8 cellular contexts compared by ENCODE assay signal in genomic region chr1:85576256-85576641, GRCh38. TPM values are rescaled to one million over a fixed set of nuclear protein-coding genes. Genes with fewer than 3 reads are reported as not detected.
A peak's percentile ranks its signal among the peaks of the same experiment; 100 is the strongest.
DNase-seq lines count a peak whose midpoint lies in the region; ATAC-seq and TF ChIP-seq lines count a peak whose summit lies in the region.

No MANE protein-coding gene starts in this region.

- H3K9me3 ChIP-seq in CD8-positive, alpha-beta memory T cell (ENCODE audit: low read length): no peaks in the 10 kb centered on the region
- no peaks in the 10 kb centered on the region for H3K9me3 ChIP-seq in RWPE2 (ENCODE audit: severe bottlenecking)

- no peak overlapping the region for H3K27ac Mint-ChIP-seq in CD8-positive, alpha-beta memory T cell

- H3K36me3 Mint-ChIP-seq in CD8-positive, alpha-beta memory T cell: no peaks in the 10 kb centered on the region

- CTCF ChIA-PET in CD8-positive, alpha-beta memory T cell (lab: Charles Lee): no interaction called here

- peaks cover 39 to 81% of the 10 kb centered on the region in 2 donors for H3K27me3 Mint-ChIP-seq in CD8-positive, alpha-beta memory T cell

- H3K27me3 ChIP-seq in CD8-positive, alpha-beta memory T cell (ENCODE audit: insufficient read depth, low read length, poor library complexity, severe bottlenecking): peaks cover 17% of the 10 kb centered on the region
- H3K27me3 ChIP-seq in RWPE2 (ENCODE audit: insufficient read depth, poor library complexity, severe bottlenecking): no peaks in the 10 kb centered on the region

- no peak overlapping the region for H3K27ac ChIP-seq in CD8-positive, alpha-beta memory T cell (ENCODE audit: low read depth, low read length)
- H3K27ac ChIP-seq in RWPE2 (ENCODE audit: poor library complexity, severe bottlenecking) (peak overlapping the region; percentile 95), epithelial cell of prostate (peak overlapping the region; percentile 74)

- no peak for ATAC-seq in RWPE2 (ENCODE audit: low read depth)
- no peak for ATAC-seq in omental fat pad (ENCODE audit: low FRiP score)
- no peak for ATAC-seq in GM19467 (IDR thresholded peaks at IDR 0.05; ENCODE audit: unreplicated experiment)
- ATAC-seq in GM21526 (IDR thresholded peaks at IDR 0.05; ENCODE audit: low FRiP score, unreplicated experiment): no peak
- no peak for ATAC-seq in GM18861 (IDR thresholded peaks at IDR 0.05; ENCODE audit: unreplicated experiment)

- TF ChIP-seq CTCF in RWPE2 (IDR thresholded peaks at IDR 0.05; ENCODE audit: poor library complexity, severe bottlenecking) (no peak), omental fat pad (IDR thresholded peaks at IDR 0.05) (no peak)

- POLR2A ChIA-PET in CD8-positive, alpha-beta memory T cell (lab: Charles Lee): no interaction called here

- no peaks in the 10 kb centered on the region for H3K4me1 ChIP-seq in CD8-positive, alpha-beta memory T cell (ENCODE audit: insufficient read depth, low read length)
- peaks cover 57% of the 10 kb centered on the region for H3K4me1 ChIP-seq in RWPE2 (ENCODE audit: insufficient read depth, poor library complexity, severe bottlenecking)

- H3K4me3 ChIP-seq in CD8-positive, alpha-beta memory T cell (ENCODE audit: low read length): no peak overlapping the region
- peak overlapping the region; percentile 55 for H3K4me3 ChIP-seq in RWPE2 (ENCODE audit: severe bottlenecking)

- no peaks in the 10 kb centered on the region for H3K9me3 Mint-ChIP-seq in CD8-positive, alpha-beta memory T cell

- peak overlapping the region; percentile 26 to 86 (median 70) for H3K4me3 Mint-ChIP-seq in CD8-positive, alpha-beta memory T cell

- peaks cover 19 to 41% (median 19%) of the 10 kb centered on the region in 3 donors for H3K4me1 Mint-ChIP-seq in CD8-positive, alpha-beta memory T cell

- no peaks in the 10 kb centered on the region for H3K36me3 ChIP-seq in CD8-positive, alpha-beta memory T cell (ENCODE audit: insufficient read depth, low read length)
- peaks cover 5% of the 10 kb centered on the region for H3K36me3 ChIP-seq in RWPE2 (ENCODE audit: low read depth)

- DNase-seq in CD8-positive, alpha-beta memory T cell: no peak
- DNase-seq in RWPE2 (ENCODE audit: low spot score) (no peak), epithelial cell of prostate (ENCODE audit: low read depth, low spot score) (no peak), omental fat pad (ENCODE audit: low spot score) (peak; percentile 64), H4 (ENCODE audit: low spot score) (no peak)

RNA-seq across cellular contexts. Expression of gene CCN1, which starts 4.3 kb away (rescaled TPM):
- under 1 TPM in 1 of 2 experiments, not detected in 1; 0.09 TPM for total RNA-seq in CD8-positive, alpha-beta memory T cell
- polyA plus RNA-seq in CD8-positive, alpha-beta memory T cell: not detected
- 100 to 1,000 TPM; 125 to 195 (median 175) TPM for total RNA-seq in omental fat pad
- 6.7 and 10.4 TPM in 2 replicates for total RNA-seq in H4 (2014; rRNA removed; shearing (Covaris generic))

Comparison
In these comparisons a context has a peak if more than half of its experiments do, and no peak if none do; other contexts are left out.
1. RNA of gene CCN1, which starts 4.3 kb away (total RNA-seq): 125 to 195 TPM in omental fat pad; 6.7 to 10.4 TPM in H4 and 0.09 TPM in CD8-positive, alpha-beta memory T cell; every median in the first group is over 10 times any median in the second.